8 cellular contexts compared by ENCODE assay signal in genomic region chr1:232627645-232628334, GRCh38. TPM values are rescaled to one million over a fixed set of nuclear protein-coding genes. Genes with fewer than 3 reads are reported as not detected.
DNase-seq lines count a peak whose midpoint lies in the region; ATAC-seq and TF ChIP-seq lines count a peak whose summit lies in the region.

No MANE protein-coding gene starts in this region.

- no peak for TF ChIP-seq CTCF in GM10248 (IDR thresholded peaks at IDR 0.05; ENCODE audit: control extremely low read depth, extremely low read depth, low read depth, missing control alignments)

- H3K27ac ChIP-seq in stomach smooth muscle (ENCODE audit: low read length): peak overlapping the region; percentile 18

- peak overlapping the region; percentile 60 to 80 for H3K4me3 ChIP-seq in stomach smooth muscle (ENCODE audit: low read length in 2 of 2)

- ATAC-seq in T-cell (replicated peaks in 1 of 4): peak in 3 of 4 experiments; percentile 25 to 62 (median 38)
- no peak for ATAC-seq in activated CD4-positive, CD25-positive, alpha-beta regulatory T cell treated with anti-CD3 and anti-CD28 coated beads, Interleukin-2, amount 50 U/mL, for 24 hours

- peak overlapping the region in 1 of 2 donors; percentile 1 for H3K9ac ChIP-seq in stomach smooth muscle (ENCODE audit: low read length in 2 of 2)

- no peaks in the 10 kb centered on the region for H3K9me3 ChIP-seq in stomach smooth muscle (ENCODE audit: control insufficient read depth in 2 of 2, low read length in 2 of 2)

- no peaks in the 10 kb centered on the region for H3K27me3 ChIP-seq in stomach smooth muscle (ENCODE audit: control insufficient read depth in 1 of 2, insufficient read depth in 2 of 2, low read length in 2 of 2)

- POLR2A ChIA-PET in T-cell (lab: Charles Lee): interaction anchor here (0.5 to 0.6 kb wide), 3 partner anchors 57 to 618 kb away, joined by 3 to 4 read pairs (median 4); no protein-coding TSS in a partner anchor
- POLR2A ChIA-PET in GM10248 (lab: Yijun Ruan, JAX): no interaction called here

- no peak overlapping the region for H3K27ac Mint-ChIP-seq in T-cell

- H3K36me3 Mint-ChIP-seq in T-cell: no peaks in the 10 kb centered on the region

- no peaks in the 10 kb centered on the region for H3K9me3 Mint-ChIP-seq in T-cell

- H3K4me1 Mint-ChIP-seq in T-cell: peaks cover 21 to 28% (median 28%) of the 10 kb centered on the region in 3 donors

- H3K4me3 Mint-ChIP-seq in T-cell: peak overlapping the region; percentile 22 to 89 (median 80)

- H3K36me3 ChIP-seq in stomach smooth muscle (ENCODE audit: control insufficient read depth in 2 of 2, insufficient read depth in 2 of 2, low read length in 2 of 2): no peaks in the 10 kb centered on the region

- CTCF ChIA-PET in T-cell (lab: Charles Lee) (interaction anchor here (0.5 to 1.5 kb wide), 35 partner anchors 9 to 1816 kb away, joined by 3 to 27 read pairs (median 4); partner anchors contain the start of genes EXOC8 (in 1 of the 2) and SPRTN (in 1 of the 2)), GM10248 (lab: Yijun Ruan, JAX) (interaction anchor here (0.8 to 2.4 kb wide), 5 partner anchors 12 to 871 kb away, joined by 3 to 7 read pairs (median 4); no protein-coding TSS in a partner anchor)

- H3K4me1 ChIP-seq in stomach smooth muscle (ENCODE audit: control insufficient read depth, insufficient read depth, low read length): peaks cover 4% of the 10 kb centered on the region

- peak; percentile 4 to 12 for DNase-seq in activated CD4-positive, alpha-beta T cell treated with anti-CD3 and anti-CD28 coated beads, Interleukin-2, amount 50 U/mL, for 4 hours
- DNase-seq in activated CD4-positive, alpha-beta T cell treated with anti-CD3 and anti-CD28 coated beads for 1 hour: no peak
- DNase-seq in NCI-H1105 (lab: John Stamatoyannopoulos, UW) (peak; percentile 30), T-cell (peak in 13 of 34 experiments; percentile 5 to 42 (median 27)), glomerular visceral epithelial cell (ENCODE audit: extremely low spot score) (peak; percentile 66), GM10248 (ENCODE audit: extremely low spot score) (no peak)

- H3K27me3 Mint-ChIP-seq in T-cell: peaks cover 18 to 23% of the 10 kb centered on the region in 2 donors

RNA-seq across cellular contexts. Expression of gene SIPA1L2, which starts 2.1 kb away (rescaled TPM):
- 1 to 10 TPM in 4 of 5 donors, under 1 TPM in 1; 0.70 to 3.3 (median 1.2) TPM for total RNA-seq in T-cell

Comparison
In these comparisons a context has a peak if more than half of its experiments do, and no peak if none do; other contexts are left out.
1. DNase-seq: peak in activated CD4-positive, alpha-beta T cell treated with anti-CD3 and anti-CD28 coated beads, Interleukin-2, amount 50 U/mL, for 4 hours (2 of 2), NCI-H1105 (single experiment) and glomerular visceral epithelial cell (single experiment); none in activated CD4-positive, alpha-beta T cell treated with anti-CD3 and anti-CD28 coated beads for 1 hour (single experiment) and GM10248 (single experiment).
2. ATAC-seq: peak in T-cell (3 of 4); none in activated CD4-positive, CD25-positive, alpha-beta regulatory T cell treated with anti-CD3 and anti-CD28 coated beads, Interleukin-2, amount 50 U/mL, for 24 hours (0 of 2).